ENCODE assay signal across 9 cellular contexts in the genomic region with DNA sequence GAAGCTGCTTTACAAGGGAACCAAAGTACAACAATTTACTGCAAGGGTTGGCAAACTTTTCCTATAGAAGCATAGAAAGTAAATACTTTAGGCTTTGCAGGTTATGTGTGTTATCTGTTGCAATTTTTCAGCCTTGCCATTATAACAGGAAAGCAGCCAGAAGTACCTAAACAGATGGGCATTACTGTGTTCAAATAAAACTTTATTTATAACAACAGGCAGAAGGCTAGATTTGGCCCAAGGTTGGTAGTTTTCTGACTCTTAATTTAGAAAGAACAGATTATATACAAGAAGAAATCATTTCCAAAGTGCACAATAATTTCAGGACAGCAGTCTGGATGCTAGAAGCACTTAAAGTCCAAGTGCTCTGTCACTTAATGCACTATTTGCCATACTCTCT.
"Had no signal": no experiment of that assay in that cellular context is flagged by ENCODE, and none has a peak within 500 bp of the region (broad histone marks: within the 10 kb centered on the region; RNA-seq: fewer than 3 reads in every experiment).

No MANE protein-coding gene starts in this region.

- H3K36me3 ChIP-seq: HAP-1 had no signal

- FAIRE-seq: HepG2 had no signal

- ATAC-seq: HCT116, HepG2 had no signal

- H2AFZ ChIP-seq: GM23248 had no signal

- DNase-seq: GM23248, GOT3, H7, HFFc6, KG1 had no signal

- H3K4me1 ChIP-seq: HAP-1 had no signal

- H3K9me3 ChIP-seq: HAP-1 had no signal

- H3K4me3 ChIP-seq: GM23248, HAP-1 had no signal

- H3K27ac ChIP-seq: GM23248, HL-60 had no signal

- H3K9ac ChIP-seq: GM23248 had no signal
